In genomic region chr9:96051423-96051822, GRCh38 we compare ENCODE assay signal across 31 cellular contexts.
"Had no signal": no experiment of that assay in that cellular context is flagged by ENCODE, and none has a peak within 500 bp of the region (broad histone marks: within the 10 kb centered on the region; RNA-seq: fewer than 3 reads in every experiment).

No MANE protein-coding gene starts in this region.

- H3K4me3 ChIP-seq: adrenal gland, body of pancreas, esophagus squamous epithelium, gastroesophageal sphincter, heart right ventricle had no signal

- ATAC-seq: activated CD4-positive, alpha-beta T cell treated with anti-CD3 and anti-CD28 coated beads for 36 hours; activated CD8-positive, alpha-beta memory T cell treated with anti-CD3 and anti-CD28 coated beads, Interleukin-2, amount 10 ng/mL, durations not matched to agents 7 days and 5 days; activated CD8-positive, alpha-beta T cell treated with anti-CD3 and anti-CD28 coated beads, Interleukin-2, amount 10 ng/mL, durations not matched to agents 7 days and 5 days; activated naive CD8-positive, alpha-beta T cell treated with anti-CD3 and anti-CD28 coated beads, Interleukin-2, amount 50 U/mL, for 24 hours; body of pancreas; effector memory CD8-positive, alpha-beta T cell; gastroesophageal sphincter; heart right ventricle had no signal

- H3K27ac ChIP-seq: adrenal gland, epithelial cell of prostate, esophagus squamous epithelium, gastroesophageal sphincter, heart right ventricle had no signal

- H3K9me3 ChIP-seq: adrenal gland, body of pancreas, esophagus squamous epithelium, gastroesophageal sphincter, heart right ventricle had no signal

- H3K36me3 ChIP-seq: adrenal gland, esophagus squamous epithelium, gastroesophageal sphincter, heart right ventricle had no signal

- DNase-seq: activated CD4-positive, alpha-beta memory T cell treated with anti-CD3 and anti-CD28 coated beads for 36 hours; activated CD4-positive, alpha-beta T cell treated with anti-CD3 and anti-CD28 coated beads for 36 hours; activated CD4-positive, alpha-beta T cell treated with anti-CD3 and anti-CD28 coated beads, Interleukin-2, amount 10 ng/mL, durations not matched to agents 24 days and 14 days; activated CD4-positive, CD25-positive, alpha-beta regulatory T cell; activated CD4-positive, CD25-positive, alpha-beta regulatory T cell treated with anti-CD3 and anti-CD28 coated beads, Interleukin-2, amount 50 U/mL, for 72 hours; activated CD8-positive, alpha-beta memory T cell treated with anti-CD3 and anti-CD28 coated beads, Interleukin-2, amount 10 ng/mL, durations not matched to agents 7 days and 5 days; activated CD8-positive, alpha-beta memory T cell treated with anti-CD3 and anti-CD28 coated beads, Interleukin-2, amount 50 U/mL, for 4 hours; activated CD8-positive, alpha-beta T cell treated with anti-CD3 and anti-CD28 coated beads, Interleukin-2, amount 10 ng/mL, durations not matched to agents 7 days and 5 days; activated effector memory CD4-positive, alpha-beta T cell treated with anti-CD3 and anti-CD28 coated beads, Interleukin-2, amount 50 U/mL, for 16 hours; activated naive CD4-positive, alpha-beta T cell treated with anti-CD3 and anti-CD28 coated beads for 36 hours; activated naive CD8-positive, alpha-beta T cell treated with anti-CD3 and anti-CD28 coated beads for 36 hours; activated naive CD8-positive, alpha-beta T cell treated with anti-CD3 and anti-CD28 coated beads, Interleukin-2, amount 50 U/mL, for 24 hours; activated T-cell treated with anti-CD3 and anti-CD28 coated beads, Interleukin-2, amount 50 U/mL, for 1 hour; activated T-cell treated with anti-CD3 and anti-CD28 coated beads, Interleukin-2, amount 50 U/mL, for 48 hours; adrenal gland; amygdala; aorta; body of pancreas; caudate nucleus; cortex of kidney; dermis blood vessel endothelial cell; effector CD4-positive, alpha-beta T cell; effector memory CD8-positive, alpha-beta T cell; esophagus squamous epithelium; foreskin melanocyte; heart right ventricle; T-helper 2 cell had no signal

- FAIRE-seq: colon, endothelial cell of umbilical vein had no signal

- H3K4me1 ChIP-seq: adrenal gland had no signal

- H3K27me3 ChIP-seq: adrenal gland, body of pancreas, gastroesophageal sphincter had no signal
